In genomic region chr1:204249736-204250427, GRCh38 we compare ENCODE assay signal across 25 cellular contexts. TPM values are rescaled to one million over a fixed set of nuclear protein-coding genes. Genes with fewer than 3 reads are reported as not detected.
A peak's percentile ranks its signal among the peaks of the same experiment; 100 is the strongest.
DNase-seq lines count a peak whose midpoint lies in the region; ATAC-seq and TF ChIP-seq lines count a peak whose summit lies in the region.
"Had no signal": no experiment of that assay in that cellular context is flagged by ENCODE, and none has a peak within 500 bp of the region (broad histone marks: within the 10 kb centered on the region; RNA-seq: fewer than 3 reads in every experiment).

No MANE protein-coding gene starts in this region.

- H3K36me3 ChIP-seq in Caco-2 (ENCODE audit: control insufficient read depth, insufficient read depth, low read length) (no peaks in the 10 kb centered on the region; the same call in none of the 2 replicates), osteoblast (ENCODE audit: insufficient read depth, low read length) (no peaks in the 10 kb centered on the region)
- H3K36me3 ChIP-seq: MG63, SJCRH30 had no signal

- CTCF ChIA-PET in Caco-2 (lab: Charles Lee): no interaction called here

- H3K4me2 ChIP-seq in osteoblast (ENCODE audit: insufficient read depth, low read length): no peak overlapping the region

- no peak overlapping the region for H3K27ac ChIP-seq in osteoblast (ENCODE audit: low read depth, low read length)
- H3K27ac ChIP-seq: HL-60, SJCRH30 had no signal

- H3K27me3 Mint-ChIP-seq in Caco-2 (ENCODE audit: insufficient read depth, unreplicated experiment) (no peaks in the 10 kb centered on the region), endothelial cell (ENCODE audit: unreplicated experiment) (peaks cover 10% of the 10 kb centered on the region)
- peaks cover 6% of the 10 kb centered on the region for H3K27me3 Mint-ChIP-seq in activated T-helper 1 cell treated with anti-CD3 and anti-CD28 coated beads, Interleukin-12 subunit alpha, Interleukin-12 subunit beta, Interleukin-2, Interleukin-4 antibody, amounts not matched to agents 30 ng/mL and 10 ng/mL and 1 ng/mL, durations not matched to agents 14 hours and 24 hours and 36 hours (ENCODE audit: insufficient read depth)
- H3K27me3 Mint-ChIP-seq in activated T-cell treated with anti-CD3 and anti-CD28 coated beads, Interleukin-2, amount 50 U/mL, for 24 hours: peaks cover 4% of the 10 kb centered on the region

- H3K9me3 Mint-ChIP-seq in Caco-2 (ENCODE audit: unreplicated experiment) (no peaks in the 10 kb centered on the region), endothelial cell (ENCODE audit: unreplicated experiment) (no peaks in the 10 kb centered on the region)
- no peaks in the 10 kb centered on the region for H3K9me3 Mint-ChIP-seq in activated T-helper 1 cell treated with anti-CD3 and anti-CD28 coated beads, Interleukin-12 subunit alpha, Interleukin-12 subunit beta, Interleukin-2, Interleukin-4 antibody, amounts not matched to agents 30 ng/mL and 10 ng/mL and 1 ng/mL, durations not matched to agents 14 hours and 24 hours and 36 hours
- no peaks in the 10 kb centered on the region for H3K9me3 Mint-ChIP-seq in activated T-cell treated with anti-CD3 and anti-CD28 coated beads, Interleukin-2, amount 50 U/mL, for 24 hours
- H3K9me3 Mint-ChIP-seq: CD4-positive, alpha-beta memory T cell had no signal

- H3K79me2 ChIP-seq in osteoblast (ENCODE audit: insufficient read depth, low read length): no peaks in the 10 kb centered on the region

- H3K4me3 Mint-ChIP-seq in Caco-2 (ENCODE audit: unreplicated experiment) (no peak overlapping the region), endothelial cell (ENCODE audit: unreplicated experiment) (no peak overlapping the region)
- H3K4me3 Mint-ChIP-seq in activated T-helper 1 cell treated with anti-CD3 and anti-CD28 coated beads, Interleukin-12 subunit alpha, Interleukin-12 subunit beta, Interleukin-2, Interleukin-4 antibody, amounts not matched to agents 30 ng/mL and 10 ng/mL and 1 ng/mL, durations not matched to agents 14 hours and 24 hours and 36 hours: no peak overlapping the region
- H3K4me3 Mint-ChIP-seq in activated T-cell treated with anti-CD3 and anti-CD28 coated beads, Interleukin-2, amount 50 U/mL, for 24 hours: no peak overlapping the region
- H3K4me3 Mint-ChIP-seq: CD4-positive, alpha-beta memory T cell had no signal

- intact Hi-C loops in Caco-2 (cut with micrococcal nuclease; ENCODE audit: unreplicated experiment): no loop called here
- intact Hi-C loops in activated T-helper 1 cell treated with anti-CD3 and anti-CD28 coated beads, Interleukin-12 subunit alpha, Interleukin-12 subunit beta, Interleukin-2, Interleukin-4 antibody, amounts not matched to agents 30 ng/mL and 10 ng/mL and 1 ng/mL, durations not matched to agents 14 hours and 24 hours and 36 hours (cut with micrococcal nuclease): no loop called here

- no peak for ATAC-seq in HG03469 (IDR thresholded peaks at IDR 0.05; ENCODE audit: unreplicated experiment)
- ATAC-seq: HepG2, K562 had no signal

- H3K9me3 ChIP-seq in Caco-2 (no peaks in the 10 kb centered on the region), osteoblast (ENCODE audit: low read depth, low read length) (no peaks in the 10 kb centered on the region)
- H3K9me3 ChIP-seq: MG63, SJCRH30 had no signal

- H2AFZ ChIP-seq in osteoblast (ENCODE audit: low read length): no peak overlapping the region

- POLR2A ChIA-PET in Caco-2 (lab: Charles Lee): no interaction called here

- H3K4me3 ChIP-seq in Caco-2 (ENCODE audit: low read depth, low read length) (no peak overlapping the region), osteoblast (ENCODE audit: insufficient read depth, low read length) (no peak overlapping the region)
- H3K4me3 ChIP-seq: K562, MG63, SJCRH30 had no signal

- H3K4me1 Mint-ChIP-seq in Caco-2 (ENCODE audit: low read depth, unreplicated experiment): no peaks in the 10 kb centered on the region
- no peaks in the 10 kb centered on the region for H3K4me1 Mint-ChIP-seq in activated T-helper 1 cell treated with anti-CD3 and anti-CD28 coated beads, Interleukin-12 subunit alpha, Interleukin-12 subunit beta, Interleukin-2, Interleukin-4 antibody, amounts not matched to agents 30 ng/mL and 10 ng/mL and 1 ng/mL, durations not matched to agents 14 hours and 24 hours and 36 hours (ENCODE audit: low read depth)
- H3K4me1 Mint-ChIP-seq in endothelial cell (ENCODE audit: unreplicated experiment): peaks cover 7% of the 10 kb centered on the region
- no peaks in the 10 kb centered on the region for H3K4me1 Mint-ChIP-seq in activated T-cell treated with anti-CD3 and anti-CD28 coated beads, Interleukin-2, amount 50 U/mL, for 24 hours (ENCODE audit: low read depth)
- H3K4me1 Mint-ChIP-seq: CD4-positive, alpha-beta memory T cell had no signal

- peak overlapping the region; percentile 31 for H3K27ac Mint-ChIP-seq in Caco-2 (ENCODE audit: unreplicated experiment)
- peak overlapping the region; percentile 40 for H3K27ac Mint-ChIP-seq in activated T-helper 1 cell treated with anti-CD3 and anti-CD28 coated beads, Interleukin-12 subunit alpha, Interleukin-12 subunit beta, Interleukin-2, Interleukin-4 antibody, amounts not matched to agents 30 ng/mL and 10 ng/mL and 1 ng/mL, durations not matched to agents 14 hours and 24 hours and 36 hours
- H3K27ac Mint-ChIP-seq in endothelial cell (ENCODE audit: unreplicated experiment): peak overlapping the region; percentile 43
- no peak overlapping the region for H3K27ac Mint-ChIP-seq in activated T-cell treated with anti-CD3 and anti-CD28 coated beads, Interleukin-2, amount 50 U/mL, for 24 hours

- H4K20me1 ChIP-seq in osteoblast (ENCODE audit: insufficient read depth, low read length): no peaks in the 10 kb centered on the region

- no peaks in the 10 kb centered on the region for H3K27me3 ChIP-seq in Caco-2 (replicated peaks; ENCODE audit: control insufficient read depth, insufficient read depth, low read length)
- H3K27me3 ChIP-seq in osteoblast (ENCODE audit: insufficient read depth, low read length): peaks cover 35% of the 10 kb centered on the region
- H3K27me3 ChIP-seq: MG63, SJCRH30 had no signal

- H3K36me3 Mint-ChIP-seq in Caco-2 (ENCODE audit: insufficient read depth, unreplicated experiment): peaks cover 1% of the 10 kb centered on the region
- no peaks in the 10 kb centered on the region for H3K36me3 Mint-ChIP-seq in activated T-helper 1 cell treated with anti-CD3 and anti-CD28 coated beads, Interleukin-12 subunit alpha, Interleukin-12 subunit beta, Interleukin-2, Interleukin-4 antibody, amounts not matched to agents 30 ng/mL and 10 ng/mL and 1 ng/mL, durations not matched to agents 14 hours and 24 hours and 36 hours (ENCODE audit: low read depth)
- no peaks in the 10 kb centered on the region for H3K36me3 Mint-ChIP-seq in endothelial cell (ENCODE audit: low read depth, unreplicated experiment)
- H3K36me3 Mint-ChIP-seq in activated T-cell treated with anti-CD3 and anti-CD28 coated beads, Interleukin-2, amount 50 U/mL, for 24 hours (ENCODE audit: low read depth): no peaks in the 10 kb centered on the region
- H3K36me3 Mint-ChIP-seq: CD4-positive, alpha-beta memory T cell had no signal

- no TSS peak for BruUV-seq in Caco-2 (replicated peaks; lab: Mats Ljungman, UMichigan)

- DNase-seq in Caco-2: no peak
- DNase-seq in activated T-helper 1 cell treated with anti-CD3 and anti-CD28 coated beads, Interleukin-12 subunit alpha, Interleukin-12 subunit beta, Interleukin-2, Interleukin-4 antibody, amounts not matched to agents 30 ng/mL and 10 ng/mL and 1 ng/mL, durations not matched to agents 14 hours and 24 hours and 36 hours (ENCODE audit: low spot score): no peak
- DNase-seq in endothelial cell (ENCODE audit: low spot score): no peak
- peak; percentile 51 for DNase-seq in osteoblast (ENCODE audit: insufficient read length, low spot score, missing footprints)
- no peak for DNase-seq in activated T-cell treated with anti-CD3 and anti-CD28 coated beads, Interleukin-2, amount 50 U/mL, for 24 hours
- DNase-seq in SK-N-DZ (ENCODE audit: low spot score): no peak
- DNase-seq in activated naive CD4-positive, alpha-beta T cell treated with Interleukin-2 at 50 U/mL for 16 hours: no peak
- DNase-seq: CD4-positive, alpha-beta memory T cell; DMS53; GDM1; MG63; NCI-H1048; NCI-H1436; NCI-H2029; NCI-H345; NCI-H524; NCI-H774; OCI-M1; SJCRH30 had no signal

- H3K4me1 ChIP-seq in Caco-2: peaks cover 8% of the 10 kb centered on the region; the same call in 1 of the 2 replicates
- no peaks in the 10 kb centered on the region for H3K4me1 ChIP-seq in osteoblast (ENCODE audit: insufficient read depth, low read length)
- H3K4me1 ChIP-seq: SJCRH30 had no signal

- TF ChIP-seq CTCF in Caco-2 (IDR thresholded peaks at IDR 0.05; ENCODE audit: insufficient read depth in 1 of 2, low read depth in 1 of 2, low read length in 1 of 2, severe bottlenecking in 1 of 2, unreplicated experiment in 1 of 2): no peak
- no peak for TF ChIP-seq CTCF in endothelial cell (IDR thresholded peaks at IDR 0.05; ENCODE audit: unreplicated experiment)
- no peak for TF ChIP-seq CTCF in osteoblast (IDR thresholded peaks at IDR 0.05; ENCODE audit: extremely low read depth, low read depth, low read length)

RNA-seq across cellular contexts. Expression of gene GOLT1A, which starts 36.1 kb away (rescaled TPM):
- 20.4 and 25.9 TPM in 2 replicates for total RNA-seq in Caco-2 (2022)
- not detected in 2 replicates for total RNA-seq in activated T-helper 1 cell treated with anti-CD3 and anti-CD28 coated beads, Interleukin-12 subunit alpha, Interleukin-12 subunit beta, Interleukin-2, Interleukin-4 antibody, amounts not matched to agents 30 ng/mL and 10 ng/mL and 1 ng/mL, durations not matched to agents 14 hours and 24 hours and 36 hours
- 0.51 TPM for total RNA-seq in endothelial cell (ENCODE audit: unreplicated experiment)
- not detected in 2 replicates for total RNA-seq in osteoblast
- polyA plus RNA-seq in SK-N-DZ (2014; cell fraction: cytosol; rRNA removed): not detected in 2 replicates
- not detected in 2 replicates for polyA plus RNA-seq in SK-N-DZ (2014; cell fraction: nucleus; rRNA removed)
- total RNA-seq: A673, K562, LHCN-M2, SJCRH30 had no signal
- polyA plus RNA-seq: K562 had no signal

RNA-seq across cellular contexts. Expression of gene KISS1, which starts 53.6 kb away (rescaled TPM):
- total RNA-seq in Caco-2 (2022) (2.9 and 3.3 TPM in 2 replicates), endothelial cell (ENCODE audit: unreplicated experiment) (not detected), osteoblast (not detected in 2 replicates)
- total RNA-seq in activated T-helper 1 cell treated with anti-CD3 and anti-CD28 coated beads, Interleukin-12 subunit alpha, Interleukin-12 subunit beta, Interleukin-2, Interleukin-4 antibody, amounts not matched to agents 30 ng/mL and 10 ng/mL and 1 ng/mL, durations not matched to agents 14 hours and 24 hours and 36 hours: not detected in 2 replicates
- not detected in 2 replicates for polyA plus RNA-seq in SK-N-DZ (2014; cell fraction: cytosol; rRNA removed)
- not detected in 2 replicates for polyA plus RNA-seq in SK-N-DZ (2014; cell fraction: nucleus; rRNA removed)
- total RNA-seq: A673; CD4-positive, alpha-beta memory T cell; K562; LHCN-M2; SJCRH30 had no signal
- polyA plus RNA-seq: CD4-positive, alpha-beta memory T cell had no signal

Comparison
In these comparisons a context has a peak if more than half of its experiments do, and no peak if none do; other contexts are left out.
1. RNA of gene GOLT1A, which starts 36.1 kb away (total RNA-seq): 20.4 to 25.9 TPM in Caco-2; 0.51 TPM in endothelial cell (single experiment), not detected in activated T-helper 1 cell treated with anti-CD3 and anti-CD28 coated beads, Interleukin-12 subunit alpha, Interleukin-12 subunit beta, Interleukin-2, Interleukin-4 antibody, amounts not matched to agents 30 ng/mL and 10 ng/mL and 1 ng/mL, durations not matched to agents 14 hours and 24 hours and 36 hours and not detected in osteoblast; every median in the first group is over 10 times any median in the second.